ENCODE assay signal across 14 cellular contexts in genomic region chr17:31401456-31402254, GRCh38. TPM values are rescaled to one million over a fixed set of nuclear protein-coding genes. Genes with fewer than 3 reads are reported as not detected.
DNase-seq lines count a peak whose midpoint lies in the region; ATAC-seq, FAIRE-seq and TF ChIP-seq lines count a peak whose summit lies in the region.
"Had no signal": no experiment of that assay in that cellular context is flagged by ENCODE, and none has a peak within 500 bp of the region (broad histone marks: within the 10 kb centered on the region; RNA-seq: fewer than 3 reads in every experiment).

No MANE protein-coding gene starts in this region.

- no peaks in the 10 kb centered on the region for H3K9me3 ChIP-seq in T-helper 17 cell (ENCODE audit: control insufficient read depth, low read length, poor library complexity, severe bottlenecking)
- H3K9me3 ChIP-seq: Caco-2 had no signal

- H3K36me3 Mint-ChIP-seq in T-helper 17 cell (ENCODE audit: low read depth) = no peaks in the 10 kb centered on the region

- H3K27me3 Mint-ChIP-seq in T-helper 17 cell = peaks cover 29% of the 10 kb centered on the region

- H3K4me3 Mint-ChIP-seq in T-helper 17 cell = peak overlapping the region; percentile 13

- ATAC-seq in T-helper 17 cell (no peak), SK-N-SH treated with all-trans-retinoic acid at 6 μM for 48 hours (no peak), HG03280 (IDR thresholded peaks at IDR 0.05; ENCODE audit: unreplicated experiment) (no peak)

- peaks cover 5% of the 10 kb centered on the region for H3K4me1 Mint-ChIP-seq in T-helper 17 cell

- FAIRE-seq in HTR-8/SVneo (lab: Jason Lieb, UNC) = peak; percentile 40

- DNase-seq in DMS 273 (lab: John Stamatoyannopoulos, UW; ENCODE audit: unreplicated experiment) (peak; percentile 59), HTR-8/SVneo (ENCODE audit: insufficient read length, low spot score) (no peak), T-helper 17 cell (no peak), islet precursor cell (peak; percentile 51), activated gamma-delta T cell treated with Interleukin-2 at 50 U/mL for 16 hours (no peak)
- DNase-seq in activated naive CD4-positive, alpha-beta T cell (lab: John Stamatoyannopoulos, UW) = no peak
- DNase-seq: AML-193, Kasumi-1, NCI-H1417, NCI-H2107, SIG-M5 had no signal

- H3K27ac Mint-ChIP-seq in T-helper 17 cell = no peak overlapping the region

TF ChIP-seq in SK-N-SH treated with all-trans-retinoic acid at 6 μM for 48 hours, 23 proteins besides CTCF, POLR2A, EP300 and RAD21:
- TF ChIP-seq ZNF565 (CRISPR knock-in tag; conservative IDR thresholded peaks at IDR 0.05; ENCODE audit: low read depth) = no peak
- TF ChIP-seq CSRNP3 (CRISPR knock-in tag; IDR thresholded peaks at IDR 0.05) = no peak
- TF ChIP-seq TOX (CRISPR knock-in tag; IDR thresholded peaks at IDR 0.05; ENCODE audit: borderline replicate concordance) = no peak

RNA-seq across cellular contexts. Expression of gene RAB11FIP4, which starts 10.2 kb away (rescaled TPM):
- 10 to 100 TPM; 47.4 to 61.9 TPM for total RNA-seq in T-helper 17 cell

Comparison
In these comparisons a context has a peak if more than half of its experiments do, and no peak if none do; other contexts are left out.
1. DNase-seq: peak in DMS 273 (single experiment) and islet precursor cell (single experiment); none in HTR-8/SVneo (single experiment), T-helper 17 cell (0 of 3), activated gamma-delta T cell treated with Interleukin-2 at 50 U/mL for 16 hours (single experiment) and activated naive CD4-positive, alpha-beta T cell (0 of 4).